ENCODE assay signal across 14 cellular contexts in genomic region chr17:42989726-42990652, GRCh38. TPM values are rescaled to one million over a fixed set of nuclear protein-coding genes. Genes with fewer than 3 reads are reported as not detected.
DNase-seq lines count a peak whose midpoint lies in the region; ATAC-seq and TF ChIP-seq lines count a peak whose summit lies in the region.
"Had no signal": no experiment of that assay in that cellular context is flagged by ENCODE, and none has a peak within 500 bp of the region (broad histone marks: within the 10 kb centered on the region; RNA-seq: fewer than 3 reads in every experiment).

No MANE protein-coding gene starts in this region.

- TF ChIP-seq CTCF in VCaP (conservative IDR thresholded peaks at IDR 0.05), result no peak
- TF ChIP-seq CTCF in foreskin keratinocyte (conservative IDR thresholded peaks at IDR 0.05), result no peak
- no peak for TF ChIP-seq CTCF in uterus (IDR thresholded peaks at IDR 0.05)

- H3K27me3 Mint-ChIP-seq in stimulated activated naive CD8-positive, alpha-beta T cell treated with anti-CD3 and anti-CD28 coated beads, Interleukin-15, Interleukin-2, amounts not matched to agents 100 ng/mL and 50 ng/mL, for 24 hours, result no peaks in the 10 kb centered on the region
- H3K27me3 Mint-ChIP-seq: IgD-negative memory B cell had no signal

- no peak for TF ChIP-seq POLR2A in uterus (IDR thresholded peaks at IDR 0.05)

- H3K4me3 ChIP-seq in uterus, result no peak overlapping the region
- H3K4me3 ChIP-seq: spleen had no signal

- H3K4me1 ChIP-seq in foreskin keratinocyte (peaks cover 21% of the 10 kb centered on the region), uterus (no peaks in the 10 kb centered on the region)

- DNase-seq in stimulated activated naive CD8-positive, alpha-beta T cell treated with anti-CD3 and anti-CD28 coated beads, Interleukin-15, Interleukin-2, amounts not matched to agents 100 U/mL and 50 U/mL, for 24 hours, result no peak
- peak; percentile 67 to 87 for DNase-seq in foreskin keratinocyte
- no peak for DNase-seq in uterus
- no peak for DNase-seq in NCI-H774 (lab: John Stamatoyannopoulos, UW)
- no peak for DNase-seq in hippocampal formation (lab: John Stamatoyannopoulos, UW)
- DNase-seq: effector memory CD4-positive, alpha-beta T cell; NCI-H1436; NCI-H748 treated with DMSO at 0.1 percent for 48 hours; spleen; WERI-Rb-1 had no signal

- H3K27me3 ChIP-seq in foreskin keratinocyte (no peaks in the 10 kb centered on the region), uterus (no peaks in the 10 kb centered on the region)
- H3K27me3 ChIP-seq: spleen had no signal

- H3K27ac ChIP-seq in VCaP (peak overlapping the region; percentile 50), foreskin keratinocyte (no peak overlapping the region), uterus (peak overlapping the region in 1 of 2 donors; percentile 32)
- H3K27ac ChIP-seq: WERI-Rb-1 had no signal

- no peak overlapping the region for H3K4me3 Mint-ChIP-seq in stimulated activated naive CD8-positive, alpha-beta T cell treated with anti-CD3 and anti-CD28 coated beads, Interleukin-15, Interleukin-2, amounts not matched to agents 100 ng/mL and 50 ng/mL, for 24 hours
- H3K4me3 Mint-ChIP-seq: IgD-negative memory B cell had no signal

- intact Hi-C loops in uterus (cut with DNase I; ENCODE audit: low total_unique reads), result no loop called here

- H3K36me3 ChIP-seq in uterus, result no peaks in the 10 kb centered on the region

- H3K9me3 ChIP-seq in uterus, result no peaks in the 10 kb centered on the region
- H3K9me3 ChIP-seq: spleen had no signal

- no peak for ATAC-seq in stimulated activated naive CD8-positive, alpha-beta T cell treated with anti-CD3 and anti-CD28 coated beads, Interleukin-15, Interleukin-2, amounts not matched to agents 100 U/mL and 50 U/mL, for 24 hours
- ATAC-seq in foreskin keratinocyte (peak; percentile 70), GM18870 (IDR thresholded peaks at IDR 0.05; ENCODE audit: unreplicated experiment) (no peak)

- peaks cover 14% of the 10 kb centered on the region for H3K4me1 Mint-ChIP-seq in stimulated activated naive CD8-positive, alpha-beta T cell treated with anti-CD3 and anti-CD28 coated beads, Interleukin-15, Interleukin-2, amounts not matched to agents 100 ng/mL and 50 ng/mL, for 24 hours (ENCODE audit: low read depth)

- peaks cover 71% of the 10 kb centered on the region for H3K36me3 Mint-ChIP-seq in stimulated activated naive CD8-positive, alpha-beta T cell treated with anti-CD3 and anti-CD28 coated beads, Interleukin-15, Interleukin-2, amounts not matched to agents 100 ng/mL and 50 ng/mL, for 24 hours (ENCODE audit: low read depth)

- no peaks in the 10 kb centered on the region for H3K9me3 Mint-ChIP-seq in stimulated activated naive CD8-positive, alpha-beta T cell treated with anti-CD3 and anti-CD28 coated beads, Interleukin-15, Interleukin-2, amounts not matched to agents 100 ng/mL and 50 ng/mL, for 24 hours
- H3K9me3 Mint-ChIP-seq: IgD-negative memory B cell had no signal

- peak overlapping the region; percentile 76 for H3K27ac Mint-ChIP-seq in stimulated activated naive CD8-positive, alpha-beta T cell treated with anti-CD3 and anti-CD28 coated beads, Interleukin-15, Interleukin-2, amounts not matched to agents 100 ng/mL and 50 ng/mL, for 24 hours
- H3K27ac Mint-ChIP-seq: IgD-negative memory B cell had no signal

RNA-seq across cellular contexts. Expression of gene RPL27, which starts 8.2 kb away (rescaled TPM):
- total RNA-seq in foreskin keratinocyte (1,868 and 1,991 TPM in 2 replicates), uterus (1,000 to 10,000 TPM in 3 of 4 donors, 100 to 1,000 TPM in 1; 635 to 7,543 (median 1,847) TPM)
- polyA plus RNA-seq in foreskin keratinocyte, result 3,580 and 3,581 TPM in 2 replicates

RNA-seq across cellular contexts. Expression of gene RUNDC1, which starts 9.6 kb away (rescaled TPM):
- total RNA-seq in foreskin keratinocyte (9.7 and 10.5 TPM in 2 replicates), uterus (10 to 100 TPM; 10.8 to 18.3 (median 13.1) TPM)
- polyA plus RNA-seq in foreskin keratinocyte, result 6.1 and 6.6 TPM in 2 replicates

RNA-seq across cellular contexts. Expression of gene PTGES3L, which starts 10.1 kb away (rescaled TPM):
- 0.14 and 0.17 TPM in 2 replicates for total RNA-seq in foreskin keratinocyte
- 0.13 and 0.15 TPM in 2 replicates for polyA plus RNA-seq in foreskin keratinocyte
- total RNA-seq in uterus, result 1 to 10 TPM in 2 of 4 donors, under 1 TPM in 1, not detected in 1; 0.51 to 3.7 (median 1.2) TPM

RNA-seq across cellular contexts. Expression of gene IFI35, which starts 16.6 kb away (rescaled TPM):
- total RNA-seq in foreskin keratinocyte, result 36.3 and 40.6 TPM in 2 replicates
- 57.0 and 72.2 TPM in 2 replicates for polyA plus RNA-seq in foreskin keratinocyte
- 10 to 100 TPM in 2 of 4 donors, 1 to 10 TPM in 2; 5.9 to 31.4 (median 10.0) TPM for total RNA-seq in uterus

RNA-seq across cellular contexts. Expression of gene AARSD1, which starts 25.7 kb away (rescaled TPM):
- 35.1 and 37.7 TPM in 2 replicates for total RNA-seq in foreskin keratinocyte
- 50.8 and 53.9 TPM in 2 replicates for polyA plus RNA-seq in foreskin keratinocyte
- 10 to 100 TPM in 3 of 4 donors, 1 to 10 TPM in 1; 5.6 to 69.9 (median 32.6) TPM for total RNA-seq in uterus

Comparison
In these comparisons a context has a peak if more than half of its experiments do, and no peak if none do; other contexts are left out.
1. DNase-seq: peak in foreskin keratinocyte (2 of 2); none in stimulated activated naive CD8-positive, alpha-beta T cell treated with anti-CD3 and anti-CD28 coated beads, Interleukin-15, Interleukin-2, amounts not matched to agents 100 U/mL and 50 U/mL, for 24 hours (single experiment), uterus (0 of 2), NCI-H774 (single experiment) and hippocampal formation (0 of 2).